24 cellular contexts compared by ENCODE assay signal in the genomic region with DNA sequence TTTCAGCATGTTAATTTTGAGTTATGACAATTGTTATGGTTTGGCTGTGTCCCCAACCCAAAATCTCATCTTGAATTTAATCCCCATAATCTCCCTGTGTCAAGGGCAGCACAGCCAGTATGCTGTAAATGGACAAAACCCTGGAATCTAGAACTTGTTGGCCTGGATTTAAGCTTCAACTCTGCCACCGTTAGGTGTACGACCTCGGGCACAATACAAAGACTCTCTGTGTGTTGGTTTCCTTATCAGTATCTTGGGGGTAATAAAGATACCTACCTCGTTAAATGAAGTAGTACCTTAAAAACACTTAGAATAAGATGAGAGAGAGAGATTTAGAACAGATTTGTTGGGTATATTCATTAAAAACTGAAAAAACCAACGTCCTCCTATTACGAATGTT.
"Had no signal": no experiment of that assay in that cellular context is flagged by ENCODE, and none has a peak within 500 bp of the region (broad histone marks: within the 10 kb centered on the region; RNA-seq: fewer than 3 reads in every experiment).

No MANE protein-coding gene starts in this region.

- H3K27me3 ChIP-seq: MG63, Peyer's patch, SJSA1 had no signal

- ATAC-seq: HepG2, PC-3, Right ventricle myocardium inferior had no signal

- H3K36me3 ChIP-seq: MG63, Peyer's patch, SJSA1 had no signal

- H3K4me3 ChIP-seq: MG63, Peyer's patch, SJSA1, SK-N-MC had no signal

- H3K27ac ChIP-seq: Peyer's patch, SJSA1, SK-N-MC had no signal

- FAIRE-seq: HepG2 had no signal

- H3K9me3 ChIP-seq: MG63, Peyer's patch had no signal

- H3K4me1 ChIP-seq: Peyer's patch, SJSA1 had no signal

- DNase-seq: IMR-90; Karpas-422; KG1; MG63; NCI-H1092 treated with DMSO at 0.1 percent for 48 hours; NCI-H1436; NCI-H187; NCI-H2029; NCI-H2081 treated with DMSO at 0.1 percent for 48 hours; NCI-H2171; NCI-H226; NCI-H446; NCI-H510A; NCI-H524 treated with DMSO at 0.1 percent for 48 hours; NCI-H69; NCI-H774; NK-92 treated with Interleukin-12 subunit alpha and Interleukin-12 subunit beta, amount 100 ng/mL, for 24 hours; PC-3; Peyer's patch; SHP77 treated with DMSO at 0.1 percent for 48 hours had no signal
